In the genomic region with DNA sequence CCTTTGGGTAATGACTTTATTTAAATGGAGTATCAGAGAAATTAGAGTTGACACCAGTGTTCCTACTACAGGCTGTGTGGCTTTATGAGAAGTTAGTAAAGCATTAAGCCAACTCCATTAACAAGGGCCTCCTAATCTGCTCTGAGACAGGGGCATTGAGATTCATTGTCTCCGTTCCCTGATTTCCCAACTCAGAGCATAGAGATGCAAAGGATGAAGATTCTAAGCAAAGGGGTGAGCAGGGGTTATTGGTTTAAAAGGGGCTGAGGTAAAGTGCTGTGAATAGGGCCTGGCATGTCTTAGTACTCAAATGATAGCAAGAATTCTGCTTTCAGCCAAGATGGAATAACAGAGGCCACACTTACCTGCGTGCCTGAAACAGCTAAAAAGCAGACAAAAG, we compare ENCODE assay signal across 23 cellular contexts.
"Had no signal": no experiment of that assay in that cellular context is flagged by ENCODE, and none has a peak within 500 bp of the region (broad histone marks: within the 10 kb centered on the region; RNA-seq: fewer than 3 reads in every experiment).

No MANE protein-coding gene starts in this region.

- H3K27ac Mint-ChIP-seq: memory B cell; nephron progenitor cell; stimulated activated naive CD8-positive, alpha-beta T cell treated with anti-CD3 and anti-CD28 coated beads, Interleukin-15, amount 100 ng/mL, for 72 hours had no signal

- H3K27ac ChIP-seq: dorsolateral prefrontal cortex, ovary, right lobe of liver, suprapubic skin, transverse colon, upper lobe of right lung, vagina had no signal

- H3K4me3 Mint-ChIP-seq: memory B cell; naive B cell; nephron progenitor cell; stimulated activated naive CD8-positive, alpha-beta T cell treated with anti-CD3 and anti-CD28 coated beads, Interleukin-15, amount 100 ng/mL, for 72 hours had no signal

- H3K9me3 ChIP-seq: ovary, upper lobe of right lung, vagina had no signal

- ATAC-seq: left lobe of liver; mucosa of descending colon; right lobe of liver; stimulated activated naive CD8-positive, alpha-beta T cell treated with anti-CD3 and anti-CD28 coated beads, Interleukin-15, amount 100 ng/mL, for 72 hours; upper lobe of right lung had no signal

- H3K4me1 ChIP-seq: right lobe of liver, suprapubic skin, transverse colon, upper lobe of right lung, vagina had no signal

- H3K27me3 ChIP-seq: ovary, right lobe of liver, vagina had no signal

- DNase-seq: dorsolateral prefrontal cortex; effector CD4-positive, alpha-beta T cell; kidney; mucosa of descending colon; naive B cell; nephron progenitor cell; occipital lobe; ovary; retina; right lobe of liver; small intestine; stimulated activated CD4-positive, alpha-beta T cell treated with anti-CD3 and anti-CD28 coated beads, Interleukin-15, amount 100 ng/mL, for 24 hours; stimulated activated CD4-positive, alpha-beta T cell treated with anti-CD3 and anti-CD28 coated beads, Interleukin-2, amount 100 ng/mL, for 48 hours; stimulated activated CD8-positive, alpha-beta memory T cell treated with anti-CD3 and anti-CD28 coated beads, Interleukin-4, amount 100 ng/mL, for 48 hours; stimulated activated naive CD4-positive, alpha-beta T cell; stimulated activated naive CD8-positive, alpha-beta T cell treated with anti-CD3 and anti-CD28 coated beads, Interleukin-15, amount 100 ng/mL, for 72 hours; transverse colon; upper lobe of right lung had no signal

- H3K4me3 ChIP-seq: dorsolateral prefrontal cortex, lung, mucosa of descending colon, ovary, right lobe of liver, suprapubic skin, transverse colon, upper lobe of right lung, vagina had no signal

- H3K4me1 Mint-ChIP-seq: memory B cell; naive B cell; stimulated activated naive CD8-positive, alpha-beta T cell treated with anti-CD3 and anti-CD28 coated beads, Interleukin-15, amount 100 ng/mL, for 72 hours had no signal

- H3K36me3 Mint-ChIP-seq: memory B cell had no signal

- H3K36me3 ChIP-seq: ovary, right lobe of liver, suprapubic skin, transverse colon, upper lobe of right lung, vagina had no signal
